16 cellular contexts compared by ENCODE assay signal in genomic region chr7:74064696-74065095, GRCh38. TPM values are rescaled to one million over a fixed set of nuclear protein-coding genes. Genes with fewer than 3 reads are reported as not detected.
DNase-seq lines count a peak whose midpoint lies in the region; ATAC-seq and TF ChIP-seq lines count a peak whose summit lies in the region.
"Had no signal": no experiment of that assay in that cellular context is flagged by ENCODE, and none has a peak within 500 bp of the region (broad histone marks: within the 10 kb centered on the region; RNA-seq: fewer than 3 reads in every experiment).

No MANE protein-coding gene starts in this region.

- no peaks in the 10 kb centered on the region for H3K27me3 Mint-ChIP-seq in chondrocyte (ENCODE audit: low read depth)

- H3K36me3 Mint-ChIP-seq in chondrocyte (ENCODE audit: low read depth) = peaks cover 48% of the 10 kb centered on the region
- H3K36me3 Mint-ChIP-seq: CD14-positive monocyte; CD4-positive, alpha-beta memory T cell had no signal

- H3K4me1 Mint-ChIP-seq in chondrocyte (ENCODE audit: low read depth) = peaks cover 26% of the 10 kb centered on the region

- DNase-seq in right cardiac atrium (peak in 2 of 3 donors; percentile 1 to 19), Right ventricle myocardium superior (no peak), chondrocyte (ENCODE audit: low spot score) (no peak), lower lobe of right lung (peak; percentile 17), iPS-NIHi11 (ENCODE audit: low spot score) (no peak), putamen (ENCODE audit: low spot score) (no peak)
- DNase-seq: 8988T; CD4-positive, alpha-beta memory T cell; DMS79 treated with DMSO at 0.1 percent for 48 hours; GF-D8; GOT3 had no signal

- H3K4me1 ChIP-seq in right cardiac atrium (ENCODE audit: control insufficient read depth, insufficient read depth, low read length) (no peaks in the 10 kb centered on the region), lower lobe of right lung (peaks cover 24% of the 10 kb centered on the region)

- ATAC-seq in right cardiac atrium (no peak), Right ventricle myocardium superior (ENCODE audit: poor library complexity) (no peak), lower lobe of right lung (no peak), GM19395 (IDR thresholded peaks at IDR 0.05; ENCODE audit: unreplicated experiment) (no peak), HG02938 (IDR thresholded peaks at IDR 0.05; ENCODE audit: unreplicated experiment) (no peak)
- ATAC-seq: HCT116 had no signal

- no peaks in the 10 kb centered on the region for H3K9me3 ChIP-seq in right cardiac atrium (ENCODE audit: control insufficient read depth, low read length)
- no peaks in the 10 kb centered on the region for H3K9me3 ChIP-seq in lower lobe of right lung
- H3K9me3 ChIP-seq: BLaER1 had no signal

- intact Hi-C loops in right cardiac atrium (cut with DNase I) (loop anchor here in 3 of 4 donors (5.0 to 10.0 kb wide), 3 partner anchors 140 to 340 kb away; no protein-coding TSS in a partner anchor), Right ventricle myocardium superior (cut with DNase I) (no loop called here), lower lobe of right lung (cut with DNase I) (no loop called here)

- TF ChIP-seq CTCF in chondrocyte (IDR thresholded peaks at IDR 0.05) = no peak
- no peak for TF ChIP-seq CTCF in lower lobe of right lung (IDR thresholded peaks at IDR 0.05)

- H3K4me3 ChIP-seq in right cardiac atrium (ENCODE audit: low read length) (no peak overlapping the region), lower lobe of right lung (no peak overlapping the region)
- H3K4me3 ChIP-seq: BLaER1 had no signal

- H3K36me3 ChIP-seq in lower lobe of right lung = peaks cover 57% of the 10 kb centered on the region
- H3K36me3 ChIP-seq: BLaER1 had no signal

- peak overlapping the region; percentile 89 for H3K27ac Mint-ChIP-seq in chondrocyte (ENCODE audit: unreplicated experiment)

- H3K27me3 ChIP-seq in right cardiac atrium (ENCODE audit: control insufficient read depth, insufficient read depth) (no peaks in the 10 kb centered on the region), lower lobe of right lung (ENCODE audit: low read depth) (no peaks in the 10 kb centered on the region)
- H3K27me3 ChIP-seq: BLaER1 had no signal

- 89% methylated on average over 4 of the region's 4 CpGs for WGBS in right cardiac atrium

- H3K9me3 Mint-ChIP-seq in chondrocyte (ENCODE audit: low read depth) = no peaks in the 10 kb centered on the region
- H3K9me3 Mint-ChIP-seq: CD4-positive, alpha-beta memory T cell had no signal

- no peak overlapping the region for H3K4me3 Mint-ChIP-seq in chondrocyte (ENCODE audit: unreplicated experiment)
- H3K4me3 Mint-ChIP-seq: CD14-positive monocyte had no signal

- H3K27ac ChIP-seq in right cardiac atrium (ENCODE audit: low read length) = no peak overlapping the region
- H3K27ac ChIP-seq in lower lobe of right lung = no peak overlapping the region
- H3K27ac ChIP-seq: BLaER1 had no signal

RNA-seq across cellular contexts. Expression of gene LIMK1, which starts 18.9 kb away (rescaled TPM):
- total RNA-seq in right cardiac atrium (10 to 100 TPM; 10.4 to 13.5 (median 11.9) TPM), Right ventricle myocardium superior (8.6 TPM), chondrocyte (39.1 to 46.5 TPM (median 41.5 TPM) in 3 replicates), lower lobe of right lung (48.6 TPM)
- polyA plus RNA-seq in right cardiac atrium = 7.6 TPM

RNA-seq across cellular contexts. Expression of gene ELN, which starts 36.7 kb away (rescaled TPM):
- 100 to 1,000 TPM in 3 of 4 donors, 10 to 100 TPM in 1; 100.0 to 323 (median 120) TPM for total RNA-seq in right cardiac atrium
- 73.4 TPM for polyA plus RNA-seq in right cardiac atrium
- total RNA-seq in Right ventricle myocardium superior = 33.2 TPM
- total RNA-seq in chondrocyte = 8,224 to 15,554 TPM (median 15,093 TPM) in 3 replicates
- 83.3 TPM for total RNA-seq in lower lobe of right lung
- total RNA-seq: CD4-positive, alpha-beta memory T cell had no signal
- polyA plus RNA-seq: CD14-positive monocyte; CD4-positive, alpha-beta memory T cell had no signal

Comparison
In these comparisons a context has a peak if more than half of its experiments do, and no peak if none do; other contexts are left out.
1. DNase-seq: peak in right cardiac atrium (2 of 3) and lower lobe of right lung (single experiment); none in Right ventricle myocardium superior (single experiment), chondrocyte (single experiment), iPS-NIHi11 (single experiment) and putamen (single experiment).
2. intact Hi-C loops: an anchor here in right cardiac atrium (5.0 to 10.0 kb wide); none called in Right ventricle myocardium superior and lower lobe of right lung.
3. RNA of gene ELN, which starts 36.7 kb away (total RNA-seq): 8,224 to 15,554 TPM in chondrocyte; 100.0 to 323 TPM in right cardiac atrium, 83.3 TPM in lower lobe of right lung (single experiment) and 33.2 TPM in Right ventricle myocardium superior (single experiment); every median in the first group is over 10 times any median in the second.